ENCODE assay signal across 8 cellular contexts in genomic region chr20:20820104-20820503, GRCh38.
DNase-seq lines count a peak whose midpoint lies in the region; ATAC-seq and TF ChIP-seq lines count a peak whose summit lies in the region.

No MANE protein-coding gene starts in this region.

- no peaks in the 10 kb centered on the region for H3K27me3 ChIP-seq in kidney epithelial cell (ENCODE audit: control insufficient read depth, insufficient read depth, low read length)

- no peaks in the 10 kb centered on the region for H3K36me3 ChIP-seq in kidney epithelial cell (ENCODE audit: control insufficient read depth, insufficient read depth, low read length)

- no peak overlapping the region for H3K4me3 ChIP-seq in kidney epithelial cell (ENCODE audit: low read depth, low read length)

- CTCF ChIA-PET in HEK293T (lab: Yijun Ruan, JAX) = interaction anchor here (0.6 kb wide), 2 partner anchors 108 to 149 kb away, joined by 3 read pairs; partner anchors contain the start of gene RALGAPA2

- POLR2A ChIA-PET in HEK293T (lab: Yijun Ruan, JAX) = no interaction called here

- intact Hi-C loops in sciatic nerve (cut with DNase I) = loop anchor here (10.0 kb wide), 1 partner anchor 155 kb away; no protein-coding TSS in a partner anchor

- DNase-seq in AG20443 (ENCODE audit: low spot score) = peak; percentile 33
- peak; percentile 59 for DNase-seq in HEK293T (ENCODE audit: extremely low spot score)
- peak; percentile 34 for DNase-seq in UCSD-AML1 (lab: John Stamatoyannopoulos, UW; ENCODE audit: unreplicated experiment)
- DNase-seq in kidney epithelial cell (ENCODE audit: low read depth) = no peak
- no peak for DNase-seq in T-helper 2 cell
- no peak for DNase-seq in sciatic nerve (ENCODE audit: low spot score)
- DNase-seq in Kasumi-1 (lab: John Stamatoyannopoulos, UW) = no peak

- ATAC-seq in sciatic nerve = no peak
- no peak for ATAC-seq in HG03139 (IDR thresholded peaks at IDR 0.05; ENCODE audit: unreplicated experiment)

- peak; percentile 28 for TF ChIP-seq CTCF in kidney epithelial cell (IDR thresholded peaks at IDR 0.05; ENCODE audit: insufficient read depth, low read length, poor library complexity, severe bottlenecking)

TF ChIP-seq in HEK293T, 16 proteins besides CTCF, POLR2A, EP300 and RAD21:
- TF ChIP-seq ZNF384 (IDR thresholded peaks at IDR 0.05) = no peak
- TF ChIP-seq CTBP1 (IDR thresholded peaks at IDR 0.05; ENCODE audit: borderline replicate concordance) = no peak
- no peak for TF ChIP-seq LEF1 (IDR thresholded peaks at IDR 0.05; ENCODE audit: borderline replicate concordance)
- TF ChIP-seq PKNOX1 (IDR thresholded peaks at IDR 0.05) = no peak
- no peak for TF ChIP-seq BHLHE40 (IDR thresholded peaks at IDR 0.05; ENCODE audit: borderline replicate concordance)
- TF ChIP-seq SUZ12 (IDR thresholded peaks at IDR 0.05) = no peak
- no peak for TF ChIP-seq FOXA1 (IDR thresholded peaks at IDR 0.05)
- no peak for TF ChIP-seq L3MBTL2 (conservative IDR thresholded peaks at IDR 0.05)
TF ChIP-seq in HEK293T: peak in this region for 0.

Comparison
In these comparisons a context has a peak if more than half of its experiments do, and no peak if none do; other contexts are left out.
1. DNase-seq: peak in AG20443 (single experiment), HEK293T (single experiment) and UCSD-AML1 (single experiment); none in kidney epithelial cell (single experiment), T-helper 2 cell (0 of 5), sciatic nerve (single experiment) and Kasumi-1 (0 of 2).